Comparison of ENCODE assay signal across 8 cellular contexts in genomic region chr12:460301-461230, GRCh38. TPM values are rescaled to one million over a fixed set of nuclear protein-coding genes. Genes with fewer than 3 reads are reported as not detected.
A peak's percentile ranks its signal among the peaks of the same experiment; 100 is the strongest.
DNase-seq lines count a peak whose midpoint lies in the region; ATAC-seq and TF ChIP-seq lines count a peak whose summit lies in the region.

No MANE protein-coding gene starts in this region.

- H3K27ac Mint-ChIP-seq in CD8-positive, alpha-beta T cell: no peak overlapping the region

- peaks cover 10% of the 10 kb centered on the region for H3K4me1 ChIP-seq in CD8-positive, alpha-beta T cell (ENCODE audit: insufficient read depth, low read length)
- H3K4me1 ChIP-seq in left ventricle myocardium inferior (peaks cover 61% of the 10 kb centered on the region), sigmoid colon (peaks cover 0 to 20% (median 17%) of the 10 kb centered on the region in 4 donors)

- peak; percentile 74 for ATAC-seq in CD8-positive, alpha-beta T cell
- ATAC-seq in HG02981 (IDR thresholded peaks at IDR 0.05; ENCODE audit: unreplicated experiment): no peak

- H3K27ac ChIP-seq in CD8-positive, alpha-beta T cell (ENCODE audit: low read depth, low read length): no peak overlapping the region
- H3K27ac ChIP-seq in left ventricle myocardium inferior (replicated peaks): peak overlapping the region; percentile 91
- peak overlapping the region in 1 of 4 donors; percentile 18 for H3K27ac ChIP-seq in sigmoid colon

- peak in 4 of 7 experiments; percentile 27 to 58 (median 46) for DNase-seq in CD8-positive, alpha-beta T cell
- DNase-seq in NAMALWA (ENCODE audit: low spot score) (peak; percentile 28), left ventricle myocardium inferior (no peak), sigmoid colon (no peak), NCI-H2227 (lab: John Stamatoyannopoulos, UW; ENCODE audit: unreplicated experiment) (no peak), pons (ENCODE audit: low spot score) (no peak)
- peak; percentile 6 for DNase-seq in activated T-helper 9 cell treated with anti-CD3 and anti-CD28 coated beads, Interleukin-2, amount 50 U/mL, for 16 hours (ENCODE audit: low read depth)

- no peak for TF ChIP-seq POLR2A in sigmoid colon (IDR thresholded peaks at IDR 0.05)

- H3K27me3 Mint-ChIP-seq in CD8-positive, alpha-beta T cell (ENCODE audit: low read depth): peaks cover 32% of the 10 kb centered on the region

- peaks cover 26% of the 10 kb centered on the region for H3K4me1 Mint-ChIP-seq in CD8-positive, alpha-beta T cell (ENCODE audit: low read depth)

- H3K36me3 ChIP-seq in CD8-positive, alpha-beta T cell (ENCODE audit: insufficient read depth, low read length): no peaks in the 10 kb centered on the region
- H3K36me3 ChIP-seq in left ventricle myocardium inferior (no peaks in the 10 kb centered on the region), sigmoid colon (no peaks in the 10 kb centered on the region)

- H3K4me3 Mint-ChIP-seq in CD8-positive, alpha-beta T cell: peak overlapping the region; percentile 89

- no peak overlapping the region for H3K4me3 ChIP-seq in CD8-positive, alpha-beta T cell (ENCODE audit: low read depth, low read length)
- H3K4me3 ChIP-seq in left ventricle myocardium inferior (peak overlapping the region; percentile 75), sigmoid colon (peak overlapping the region; percentile 12 to 59 (median 52))

- H3K9me3 Mint-ChIP-seq in CD8-positive, alpha-beta T cell: no peaks in the 10 kb centered on the region

- no peaks in the 10 kb centered on the region for H3K9me3 ChIP-seq in CD8-positive, alpha-beta T cell (ENCODE audit: low read length)
- H3K9me3 ChIP-seq in left ventricle myocardium inferior (replicated peaks) (no peaks in the 10 kb centered on the region), sigmoid colon (no peaks in the 10 kb centered on the region)

- intact Hi-C loops in CD8-positive, alpha-beta T cell (cut with DNase I, micrococcal nuclease): no loop called here
- intact Hi-C loops in left ventricle myocardium inferior (cut with micrococcal nuclease): no loop called here
- intact Hi-C loops in sigmoid colon (cut with DNase I): no loop called here

- 1 to 4% methylated on average over 104 of the region's 104 CpGs for WGBS in sigmoid colon, 2 donors

- CTCF ChIA-PET in CD8-positive, alpha-beta T cell (lab: Charles Lee): interaction anchor here (0.9 kb wide), 1 partner anchor 7 kb away, joined by 3 read pairs; no protein-coding TSS in a partner anchor

- H3K27me3 ChIP-seq in CD8-positive, alpha-beta T cell (ENCODE audit: insufficient read depth, low read length): no peaks in the 10 kb centered on the region
- peaks cover 62% of the 10 kb centered on the region for H3K27me3 ChIP-seq in left ventricle myocardium inferior (ENCODE audit: low read depth)
- H3K27me3 ChIP-seq in sigmoid colon: peaks cover 14 to 50% (median 16%) of the 10 kb centered on the region in 3 donors

- no peak for TF ChIP-seq CTCF in CD8-positive, alpha-beta T cell (IDR thresholded peaks at IDR 0.05)
- no peak for TF ChIP-seq CTCF in left ventricle myocardium inferior (IDR thresholded peaks at IDR 0.05; ENCODE audit: borderline replicate concordance)
- no peak for TF ChIP-seq CTCF in sigmoid colon (IDR thresholded peaks at IDR 0.05)

- no peaks in the 10 kb centered on the region for H3K36me3 Mint-ChIP-seq in CD8-positive, alpha-beta T cell

- TF ChIP-seq EP300 in sigmoid colon (IDR thresholded peaks at IDR 0.05): no peak

- POLR2A ChIA-PET in CD8-positive, alpha-beta T cell (lab: Charles Lee): interaction anchor here (1.0 kb wide), 1 partner anchor 86 kb away, joined by 3 read pairs; no protein-coding TSS in a partner anchor

RNA-seq across cellular contexts. Expression of gene B4GALNT3, which starts 0.8 kb away (rescaled TPM):
- total RNA-seq in CD8-positive, alpha-beta T cell: 1 to 10 TPM; 1.1 to 1.2 TPM
- total RNA-seq in left ventricle myocardium inferior (43.4 TPM), sigmoid colon (under 1 TPM; under 0.01 to 0.36 (median 0.23) TPM)
- 10 to 100 TPM in 2 of 3 donors, 1 to 10 TPM in 1; 8.4 to 74.2 (median 12.0) TPM for polyA plus RNA-seq in sigmoid colon

RNA-seq across cellular contexts. Expression of gene CCDC77, which starts 59.1 kb away (rescaled TPM):
- 1 to 10 TPM; 2.8 to 5.2 TPM for total RNA-seq in CD8-positive, alpha-beta T cell
- total RNA-seq in left ventricle myocardium inferior (4.8 TPM), sigmoid colon (1 to 10 TPM; 2.9 to 8.6 (median 6.1) TPM)
- 1 to 10 TPM; 2.8 to 6.5 (median 4.2) TPM for polyA plus RNA-seq in sigmoid colon

Comparison
In these comparisons a context has a peak if more than half of its experiments do, and no peak if none do; other contexts are left out.
1. DNase-seq: peak in CD8-positive, alpha-beta T cell (4 of 7), NAMALWA (single experiment) and activated T-helper 9 cell treated with anti-CD3 and anti-CD28 coated beads, Interleukin-2, amount 50 U/mL, for 16 hours (single experiment); none in left ventricle myocardium inferior (single experiment), sigmoid colon (single experiment), NCI-H2227 (single experiment) and pons (single experiment).
2. RNA of gene B4GALNT3, which starts 0.8 kb away (total RNA-seq): 43.4 TPM in left ventricle myocardium inferior (single experiment); 1.1 to 1.2 TPM in CD8-positive, alpha-beta T cell and under 0.01 to 0.36 TPM in sigmoid colon; every median in the first group is over 10 times any median in the second.